10 cellular contexts compared by ENCODE assay signal in the genomic region with DNA sequence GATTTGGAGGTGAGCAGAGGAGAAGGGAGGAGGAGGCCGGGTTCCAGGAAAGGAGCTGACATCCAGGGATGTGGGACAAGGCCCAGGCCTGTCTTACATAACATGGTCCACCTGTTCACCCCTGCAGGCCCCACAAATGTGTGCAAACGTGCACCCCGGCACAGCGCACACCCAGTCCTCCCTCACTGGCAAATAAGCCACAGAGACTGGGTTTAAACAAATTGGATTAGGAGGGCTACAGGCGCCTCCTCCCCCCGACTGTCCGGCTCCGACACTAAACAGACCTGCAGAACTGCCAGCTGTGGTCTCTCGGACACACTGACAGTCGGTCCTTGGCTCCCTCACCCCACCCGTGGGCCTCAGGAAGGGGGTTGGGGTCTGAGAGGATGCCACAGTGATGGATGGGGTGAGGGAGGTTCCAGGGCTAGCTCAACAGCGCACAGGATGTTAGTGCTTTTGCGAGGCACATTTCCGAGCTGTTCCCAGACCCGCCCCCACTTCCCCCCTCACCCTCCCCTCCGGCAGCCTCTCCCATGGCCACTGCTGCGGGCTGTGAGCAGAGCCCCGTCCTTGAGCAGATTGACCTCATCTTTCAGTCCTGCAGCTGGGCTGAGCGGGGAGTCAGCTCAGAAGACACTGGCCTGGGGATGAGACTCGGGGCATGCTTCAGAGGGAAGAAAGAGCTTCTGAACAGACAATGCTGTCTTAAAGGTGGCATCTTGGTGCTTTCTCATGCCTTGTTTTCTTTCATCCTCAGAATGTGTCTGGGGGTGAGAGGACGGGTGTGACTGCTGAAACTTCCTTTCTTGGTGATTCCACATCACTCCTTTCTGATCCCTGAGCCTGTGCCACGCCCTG. TPM values are rescaled to one million over a fixed set of nuclear protein-coding genes. Genes with fewer than 3 reads are reported as not detected.
DNase-seq lines count a peak whose midpoint lies in the region; TF ChIP-seq lines count a peak whose summit lies in the region.
"Had no signal": no experiment of that assay in that cellular context is flagged by ENCODE, and none has a peak within 500 bp of the region (broad histone marks: within the 10 kb centered on the region; RNA-seq: fewer than 3 reads in every experiment).

No MANE protein-coding gene starts in this region.

- 31 to 36% methylated on average over 21 to 22 of the region's 22 CpGs for WGBS in esophagus, 2 donors

- peak overlapping the region; percentile 6 for H3K9ac ChIP-seq in NT2/D1 (ENCODE audit: insufficient read length, low read depth)
- peak overlapping the region; percentile 38 for H3K9ac ChIP-seq in muscle layer of colon (ENCODE audit: low read length)

- in situ Hi-C loops in GM13976 (cut with MboI; ENCODE audit: low sequenced_read_pairs, unreplicated experiment) = no loop called here

- H3K4me1 ChIP-seq in NT2/D1 (ENCODE audit: insufficient read depth, insufficient read length) (peaks cover 9% of the 10 kb centered on the region), esophagus (ENCODE audit: control insufficient read depth in 2 of 2, insufficient read depth in 2 of 2, low read length in 1 of 2) (peaks cover 0 to 3% of the 10 kb centered on the region in 2 donors), muscle layer of colon (ENCODE audit: insufficient read depth, low read length) (peaks cover 74% of the 10 kb centered on the region)

- H3K27me3 ChIP-seq in NT2/D1 (ENCODE audit: insufficient read depth, insufficient read length) (no peaks in the 10 kb centered on the region), esophagus (ENCODE audit: control insufficient read depth in 1 of 2, insufficient read depth in 2 of 2, low read length in 2 of 2) (no peaks in the 10 kb centered on the region), muscle layer of colon (ENCODE audit: control insufficient read depth in 1 of 2, insufficient read depth in 2 of 2, low read length in 2 of 2) (no peaks in the 10 kb centered on the region)

- H3K36me3 ChIP-seq in NT2/D1 (ENCODE audit: insufficient read depth, insufficient read length, low read length) (no peaks in the 10 kb centered on the region), esophagus (ENCODE audit: control insufficient read depth in 2 of 2, insufficient read depth in 2 of 2, low read length in 1 of 2) (no peaks in the 10 kb centered on the region), muscle layer of colon (ENCODE audit: insufficient read depth, low read length) (peaks cover 99% of the 10 kb centered on the region)

- DNase-seq in A172 (ENCODE audit: low spot score) (peak; percentile 69), NT2/D1 (ENCODE audit: low read depth, low spot score) (no peak), cerebellar nuclear complex (lab: John Stamatoyannopoulos, UW) (no peak), putamen (ENCODE audit: low spot score) (no peak), HK-2 (ENCODE audit: unreplicated experiment) (no peak), GM13976 (ENCODE audit: low spot score) (no peak)

- no peaks in the 10 kb centered on the region for H3K9me3 ChIP-seq in NT2/D1 (ENCODE audit: insufficient read depth, low read length)
- H3K9me3 ChIP-seq in esophagus (ENCODE audit: control insufficient read depth in 2 of 2, insufficient read depth in 1 of 2, low read depth in 1 of 2, low read length in 1 of 2) = no peaks in the 10 kb centered on the region
- H3K9me3 ChIP-seq in muscle layer of colon (ENCODE audit: low read length) = no peaks in the 10 kb centered on the region

- H3K27ac ChIP-seq in esophagus (ENCODE audit: low read depth in 2 of 2, low read length in 1 of 2) (peak overlapping the region; percentile 77 to 89), muscle layer of colon (ENCODE audit: low read depth, low read length) (peak overlapping the region; percentile 99)
- H3K27ac ChIP-seq: C4-2B had no signal

- no peak for TF ChIP-seq CTCF in GM13976 (IDR thresholded peaks at IDR 0.05; ENCODE audit: borderline replicate concordance, control extremely low read depth, extremely low read depth, insufficient read depth, missing control alignments)

- no peak overlapping the region for H3K4me3 ChIP-seq in NT2/D1 (ENCODE audit: insufficient read length, low read depth)
- no peak overlapping the region for H3K4me3 ChIP-seq in esophagus (ENCODE audit: low read depth in 1 of 2, low read length in 2 of 2)
- H3K4me3 ChIP-seq in muscle layer of colon (ENCODE audit: low read depth in 1 of 2, low read length in 2 of 2) = peak overlapping the region in 1 of 2 donors; percentile 11

RNA-seq across cellular contexts. Expression of a gene that starts 43.6 kb away (rescaled TPM):
- not detected in 2 replicates for total RNA-seq in A172 (2014; rRNA removed; shearing (Covaris generic))
- 1 to 10 TPM; 1.4 TPM for polyA plus RNA-seq in esophagus
- total RNA-seq: SK-MEL-5 had no signal
